ENCODE assay signal across 16 cellular contexts in genomic region chr20:48685300-48685699, GRCh38.
A peak's percentile ranks its signal among the peaks of the same experiment; 100 is the strongest.
DNase-seq lines count a peak whose midpoint lies in the region; ATAC-seq and TF ChIP-seq lines count a peak whose summit lies in the region.
"Had no signal": no experiment of that assay in that cellular context is flagged by ENCODE, and none has a peak within 500 bp of the region (broad histone marks: within the 10 kb centered on the region; RNA-seq: fewer than 3 reads in every experiment).

No MANE protein-coding gene starts in this region.

- H3K4me1 ChIP-seq in aorta (ENCODE audit: control insufficient read depth in 1 of 2, insufficient read depth in 2 of 2, low read length in 2 of 2): peaks cover 0 to 3% of the 10 kb centered on the region in 2 donors

- no peaks in the 10 kb centered on the region for H3K9me3 Mint-ChIP-seq in activated naive CD4-positive, alpha-beta T cell treated with anti-CD3 and anti-CD28 coated beads, Interleukin-2, amount 50 U/mL, for 72 hours
- no peaks in the 10 kb centered on the region for H3K9me3 Mint-ChIP-seq in activated naive CD4-positive, alpha-beta T cell treated with anti-CD3 and anti-CD28 coated beads for 36 hours
- H3K9me3 Mint-ChIP-seq in brain: no peaks in the 10 kb centered on the region
- no peaks in the 10 kb centered on the region for H3K9me3 Mint-ChIP-seq in memory B cell
- H3K9me3 Mint-ChIP-seq: activated naive CD4-positive, alpha-beta T cell treated with anti-CD3 and anti-CD28 coated beads, Interleukin-2, amount 10 ng/mL, durations not matched to agents 7 days and 5 days had no signal

- no peaks in the 10 kb centered on the region for H3K36me3 ChIP-seq in aorta (ENCODE audit: control insufficient read depth in 1 of 2, insufficient read depth in 2 of 2, low read length in 1 of 2)

- no peaks in the 10 kb centered on the region for H3K27me3 ChIP-seq in aorta (ENCODE audit: control insufficient read depth in 1 of 2, insufficient read depth in 2 of 2, low read length in 1 of 2)

- intact Hi-C loops in activated naive CD4-positive, alpha-beta T cell treated with anti-CD3 and anti-CD28 coated beads for 36 hours (cut with micrococcal nuclease): no loop called here
- intact Hi-C loops in aorta (cut with DNase I): no loop called here

- peak overlapping the region; percentile 24 to 59 for H3K27ac Mint-ChIP-seq in activated naive CD4-positive, alpha-beta T cell treated with anti-CD3 and anti-CD28 coated beads, Interleukin-2, amount 50 U/mL, for 72 hours
- no peak overlapping the region for H3K27ac Mint-ChIP-seq in activated naive CD4-positive, alpha-beta T cell treated with anti-CD3 and anti-CD28 coated beads for 36 hours
- H3K27ac Mint-ChIP-seq in brain (peak overlapping the region in 3 of 5 experiments; percentile 26 to 75 (median 68)), memory B cell (peak overlapping the region; percentile 66)

- no peak for TF ChIP-seq CTCF in brain (conservative IDR thresholded peaks at IDR 0.05)

- WGBS in aorta, 2 donors: 78 to 83% methylated on average over 8 of the region's 8 CpGs

- H3K27me3 Mint-ChIP-seq in activated naive CD4-positive, alpha-beta T cell treated with anti-CD3 and anti-CD28 coated beads for 36 hours (ENCODE audit: low read depth): no peaks in the 10 kb centered on the region
- H3K27me3 Mint-ChIP-seq in brain (peaks cover 5% of the 10 kb centered on the region), memory B cell (no peaks in the 10 kb centered on the region)
- H3K27me3 Mint-ChIP-seq: activated naive CD4-positive, alpha-beta T cell treated with anti-CD3 and anti-CD28 coated beads, Interleukin-2, amount 10 ng/mL, durations not matched to agents 7 days and 5 days had no signal

- no peaks in the 10 kb centered on the region for H3K4me1 Mint-ChIP-seq in activated naive CD4-positive, alpha-beta T cell treated with anti-CD3 and anti-CD28 coated beads for 36 hours (ENCODE audit: low read depth)
- H3K4me1 Mint-ChIP-seq in brain (no peaks in the 10 kb centered on the region), memory B cell (peaks cover 12% of the 10 kb centered on the region)

- H3K4me3 Mint-ChIP-seq in activated naive CD4-positive, alpha-beta T cell treated with anti-CD3 and anti-CD28 coated beads for 36 hours: no peak overlapping the region
- H3K4me3 Mint-ChIP-seq in brain (no peak overlapping the region), memory B cell (no peak overlapping the region)
- H3K4me3 Mint-ChIP-seq: activated naive CD4-positive, alpha-beta T cell treated with anti-CD3 and anti-CD28 coated beads, Interleukin-2, amount 10 ng/mL, durations not matched to agents 7 days and 5 days had no signal

- CTCF ChIA-PET in activated naive CD4-positive, alpha-beta T cell treated with anti-CD3 and anti-CD28 coated beads for 36 hours (lab: Charles Lee): interaction anchor here (4.0 kb wide), 1 partner anchor 28 kb away, joined by 11 read pairs; no protein-coding TSS in a partner anchor

- ATAC-seq in activated naive CD4-positive, alpha-beta T cell treated with anti-CD3 and anti-CD28 coated beads, Interleukin-2, amount 50 U/mL, for 72 hours: no peak
- ATAC-seq in memory B cell (ENCODE audit: low read depth) (no peak), aorta (ENCODE audit: low FRiP score) (no peak), HG03460 (IDR thresholded peaks at IDR 0.05; ENCODE audit: unreplicated experiment) (no peak)
- ATAC-seq: A549, Right ventricle myocardium inferior had no signal

- no peaks in the 10 kb centered on the region for H3K36me3 Mint-ChIP-seq in activated naive CD4-positive, alpha-beta T cell treated with anti-CD3 and anti-CD28 coated beads, Interleukin-2, amount 50 U/mL, for 72 hours
- peaks cover 7% of the 10 kb centered on the region for H3K36me3 Mint-ChIP-seq in activated naive CD4-positive, alpha-beta T cell treated with anti-CD3 and anti-CD28 coated beads for 36 hours (ENCODE audit: low read depth)
- H3K36me3 Mint-ChIP-seq in brain (peaks cover 14% of the 10 kb centered on the region), memory B cell (peaks cover 32% of the 10 kb centered on the region)

- no peak overlapping the region for H3K27ac ChIP-seq in aorta (ENCODE audit: low read depth in 1 of 2, low read length in 2 of 2)
- H3K27ac ChIP-seq: A549 had no signal

- no peaks in the 10 kb centered on the region for H3K9me3 ChIP-seq in aorta (ENCODE audit: control insufficient read depth, low read length)
- H3K9me3 ChIP-seq: A549 had no signal

- DNase-seq in activated naive CD4-positive, alpha-beta T cell treated with anti-CD3 and anti-CD28 coated beads, Interleukin-2, amount 50 U/mL, for 72 hours (ENCODE audit: low spot score in 2 of 2): no peak
- no peak for DNase-seq in activated naive CD4-positive, alpha-beta T cell treated with anti-CD3 and anti-CD28 coated beads for 36 hours
- DNase-seq in memory B cell (ENCODE audit: low spot score in 2 of 2): no peak
- peak; percentile 6 to 48 for DNase-seq in aorta
- DNase-seq in NCI-H1694 (lab: John Stamatoyannopoulos, UW): no peak
- DNase-seq in NCI-H345 (lab: John Stamatoyannopoulos, UW): no peak
- DNase-seq: activated naive CD4-positive, alpha-beta T cell treated with anti-CD3 and anti-CD28 coated beads, Interleukin-2, amount 10 ng/mL, durations not matched to agents 7 days and 5 days; DMS 273 treated with DMSO at 0.1 percent for 48 hours; midbrain; NCI-H526; stimulated activated CD4-positive, alpha-beta T cell treated with anti-CD3 and anti-CD28 coated beads, Interleukin-4, amount 100 ng/mL, for 24 hours had no signal

- H3K4me3 ChIP-seq in aorta (ENCODE audit: low read length in 2 of 2): no peak overlapping the region
- H3K4me3 ChIP-seq: A549, smooth muscle cell had no signal

Comparison
In these comparisons a context has a peak if more than half of its experiments do, and no peak if none do; other contexts are left out.
1. DNase-seq: peak in aorta (2 of 2); none in activated naive CD4-positive, alpha-beta T cell treated with anti-CD3 and anti-CD28 coated beads, Interleukin-2, amount 50 U/mL, for 72 hours (0 of 2), activated naive CD4-positive, alpha-beta T cell treated with anti-CD3 and anti-CD28 coated beads for 36 hours (single experiment), memory B cell (0 of 2), NCI-H1694 (single experiment) and NCI-H345 (single experiment).